15 cellular contexts compared by ENCODE assay signal in the genomic region with DNA sequence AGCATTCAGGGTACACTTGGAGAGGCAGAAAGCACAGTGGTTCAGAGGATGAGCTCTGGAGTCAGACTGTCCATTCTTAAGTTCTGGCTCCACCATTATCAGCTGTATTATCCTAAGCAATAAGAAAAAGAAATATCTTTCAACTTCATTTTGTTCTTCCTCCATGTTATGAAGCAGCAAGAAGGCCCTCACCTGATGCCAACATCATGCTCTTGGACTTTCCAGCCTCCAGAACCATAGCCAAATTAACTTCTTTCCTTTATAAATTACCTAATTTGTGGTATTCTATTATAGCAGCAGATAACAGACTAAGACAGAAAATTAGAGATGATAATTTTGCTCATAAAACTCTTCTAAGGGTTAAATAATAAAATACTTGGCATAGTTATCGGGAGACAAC.
"Had no signal": no experiment of that assay in that cellular context is flagged by ENCODE, and none has a peak within 500 bp of the region (broad histone marks: within the 10 kb centered on the region; RNA-seq: fewer than 3 reads in every experiment).

No MANE protein-coding gene starts in this region.

- H3K9me3 Mint-ChIP-seq: T-helper 2 cell treated with Interferon-gamma antibody and Interleukin-4, amounts not matched to agents 5 μg/mL and 100 μg/mL, for 36 hours had no signal

- ATAC-seq: activated CD4-positive, CD25-positive, alpha-beta regulatory T cell treated with anti-CD3 and anti-CD28 coated beads, Interleukin-2, amount 50 U/mL, for 24 hours; activated naive CD4-positive, alpha-beta T cell treated with anti-CD3 and anti-CD28 coated beads, Interleukin-2, amount 50 U/mL, for 72 hours; body of pancreas; foreskin keratinocyte had no signal

- H3K27me3 ChIP-seq: body of pancreas, foreskin keratinocyte, ovary, sigmoid colon had no signal

- H3K4me1 ChIP-seq: body of pancreas had no signal

- DNase-seq: activated CD4-positive, alpha-beta T cell treated with anti-CD3 and anti-CD28 coated beads, Interleukin-2, amount 50 U/mL, for 1 hour; activated effector memory CD4-positive, alpha-beta T cell treated with Interleukin-2 at 50 U/mL for 16 hours; amygdala; body of pancreas; central memory CD4-positive, alpha-beta T cell; cortex of kidney; effector CD4-positive, alpha-beta T cell; foreskin keratinocyte; ovary; sigmoid colon; stimulated activated CD4-positive, alpha-beta T cell treated with anti-CD3 and anti-CD28 coated beads, Interleukin-1b, Interleukin-23, amount 100 ng/mL, for 48 hours had no signal

- H3K4me3 ChIP-seq: body of pancreas, ovary, sigmoid colon had no signal

- H3K36me3 ChIP-seq: ovary, sigmoid colon had no signal

- H3K27ac Mint-ChIP-seq: activated naive CD4-positive, alpha-beta T cell treated with anti-CD3 and anti-CD28 coated beads, Interleukin-2, amount 50 U/mL, for 72 hours; T-helper 2 cell treated with Interferon-gamma antibody and Interleukin-4, amounts not matched to agents 5 μg/mL and 100 μg/mL, for 36 hours had no signal

- H3K9me3 ChIP-seq: body of pancreas, ovary, sigmoid colon had no signal

- H3K4me3 Mint-ChIP-seq: neural crest cell; T-helper 2 cell treated with Interferon-gamma antibody and Interleukin-4, amounts not matched to agents 5 μg/mL and 100 μg/mL, for 36 hours had no signal

- H3K27ac ChIP-seq: body of pancreas, foreskin keratinocyte, ovary had no signal
